ENCODE assay signal across 18 cellular contexts in the genomic region with DNA sequence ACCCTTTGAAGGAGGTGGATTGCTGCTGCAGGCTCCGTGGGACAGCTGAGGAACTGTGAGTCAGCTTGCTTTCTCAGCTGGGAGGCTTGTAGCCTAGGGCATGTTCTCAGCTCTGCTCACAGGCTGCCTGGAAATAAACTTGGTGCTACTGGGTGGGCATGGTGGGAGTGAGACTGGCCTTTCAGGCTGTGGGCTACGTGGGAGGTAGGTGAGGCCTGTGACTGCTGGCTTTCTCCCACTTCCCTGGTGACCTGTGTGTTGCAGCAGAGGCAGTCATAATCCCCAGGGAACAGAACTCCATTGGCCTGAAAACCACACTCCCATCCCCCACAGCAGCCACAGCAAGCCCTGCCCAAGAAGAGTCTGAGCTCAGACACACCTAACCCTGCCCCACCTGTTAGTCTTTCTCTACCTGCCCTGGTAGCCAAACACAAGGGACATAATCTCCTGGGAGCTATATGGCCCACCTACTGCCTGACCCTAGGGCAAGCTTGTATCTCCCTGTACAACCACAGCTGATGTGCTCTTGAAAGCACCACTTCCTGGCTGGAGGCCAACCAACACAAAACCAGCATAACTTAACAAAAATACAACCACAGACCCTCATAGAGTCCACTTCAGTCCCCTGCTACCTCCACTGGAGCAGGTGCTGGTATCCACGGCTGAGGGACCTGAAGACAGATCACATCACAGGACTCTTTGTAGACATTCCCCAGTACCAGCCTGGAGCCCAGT.
DNase-seq lines count a peak whose midpoint lies in the region; FAIRE-seq and TF ChIP-seq lines count a peak whose summit lies in the region.
"Had no signal": no experiment of that assay in that cellular context is flagged by ENCODE, and none has a peak within 500 bp of the region (broad histone marks: within the 10 kb centered on the region; RNA-seq: fewer than 3 reads in every experiment).

No MANE protein-coding gene starts in this region.

- H3K27ac ChIP-seq in vagina: no peak overlapping the region
- H3K27ac ChIP-seq: neural progenitor cell, sigmoid colon, thoracic aorta, WERI-Rb-1 had no signal

- peak; percentile 46 for FAIRE-seq in HTR-8/SVneo (lab: Jason Lieb, UNC)

- H3K4me1 ChIP-seq in vagina: no peaks in the 10 kb centered on the region
- H3K4me1 ChIP-seq: neural progenitor cell, sigmoid colon had no signal

- H3K4me3 ChIP-seq in astrocyte of the cerebellum (ENCODE audit: low read depth, low read length): no peak overlapping the region
- no peak overlapping the region for H3K4me3 ChIP-seq in vagina
- H3K4me3 ChIP-seq: neural progenitor cell, sigmoid colon, thoracic aorta had no signal

- intact Hi-C loops in vagina (cut with DNase I): no loop called here

- no peak for TF ChIP-seq CTCF in astrocyte of the cerebellum (IDR thresholded peaks at IDR 0.05; ENCODE audit: low read depth, low read length, missing control alignments)
- no peak for TF ChIP-seq CTCF in vagina (IDR thresholded peaks at IDR 0.05)

- H3K27me3 ChIP-seq in vagina: no peaks in the 10 kb centered on the region
- H3K27me3 ChIP-seq: neural progenitor cell, sigmoid colon had no signal

- no peaks in the 10 kb centered on the region for H3K36me3 ChIP-seq in vagina
- H3K36me3 ChIP-seq: neural progenitor cell, sigmoid colon, thoracic aorta, WERI-Rb-1 had no signal

- TF ChIP-seq POLR2A in vagina (IDR thresholded peaks at IDR 0.05): no peak

- no peaks in the 10 kb centered on the region for H3K9me3 ChIP-seq in vagina
- H3K9me3 ChIP-seq: sigmoid colon, thoracic aorta had no signal

- in situ Hi-C loops in astrocyte of the cerebellum (cut with HindIII; ENCODE audit: low sequenced_read_pairs): no loop called here

- no peak for DNase-seq in HTR-8/SVneo (ENCODE audit: insufficient read length, low spot score)
- DNase-seq in astrocyte of the cerebellum (ENCODE audit: low read depth): peak; percentile 40
- peak; percentile 3 for DNase-seq in iris pigment epithelial cell (ENCODE audit: low read depth)
- no peak for DNase-seq in DMS53 treated with DMSO at 0.1 percent for 48 hours (lab: John Stamatoyannopoulos, UW; ENCODE audit: unreplicated experiment)
- no peak for DNase-seq in vagina (ENCODE audit: extremely low spot score in 2 of 2)
- DNase-seq in SIG-M5 (lab: John Stamatoyannopoulos, UW): no peak
- DNase-seq in DMS79 (lab: John Stamatoyannopoulos, UW): no peak
- DNase-seq: activated CD8-positive, alpha-beta memory T cell treated with anti-CD3 and anti-CD28 coated beads, Interleukin-2, amount 10 ng/mL, durations not matched to agents 7 days and 5 days; activated effector memory CD4-positive, alpha-beta T cell treated with anti-CD3 and anti-CD28 coated beads, Interleukin-2, amount 50 U/mL, for 16 hours; anterior cingulate cortex; foreskin melanocyte; NCI-H187; NCI-H510A treated with DMSO at 0.1 percent for 48 hours; sigmoid colon; stimulated activated CD4-positive, alpha-beta T cell treated with anti-CD3 and anti-CD28 coated beads, Interleukin-4, amount 100 ng/mL, for 1 hour; WERI-Rb-1 had no signal

Comparison
In these comparisons a context has a peak if more than half of its experiments do, and no peak if none do; other contexts are left out.
1. DNase-seq: peak in astrocyte of the cerebellum (single experiment) and iris pigment epithelial cell (single experiment); none in HTR-8/SVneo (single experiment), DMS53 treated with DMSO at 0.1 percent for 48 hours (single experiment), vagina (0 of 2), SIG-M5 (single experiment) and DMS79 (single experiment).